Comparison of ENCODE assay signal across 8 cellular contexts in the genomic region with DNA sequence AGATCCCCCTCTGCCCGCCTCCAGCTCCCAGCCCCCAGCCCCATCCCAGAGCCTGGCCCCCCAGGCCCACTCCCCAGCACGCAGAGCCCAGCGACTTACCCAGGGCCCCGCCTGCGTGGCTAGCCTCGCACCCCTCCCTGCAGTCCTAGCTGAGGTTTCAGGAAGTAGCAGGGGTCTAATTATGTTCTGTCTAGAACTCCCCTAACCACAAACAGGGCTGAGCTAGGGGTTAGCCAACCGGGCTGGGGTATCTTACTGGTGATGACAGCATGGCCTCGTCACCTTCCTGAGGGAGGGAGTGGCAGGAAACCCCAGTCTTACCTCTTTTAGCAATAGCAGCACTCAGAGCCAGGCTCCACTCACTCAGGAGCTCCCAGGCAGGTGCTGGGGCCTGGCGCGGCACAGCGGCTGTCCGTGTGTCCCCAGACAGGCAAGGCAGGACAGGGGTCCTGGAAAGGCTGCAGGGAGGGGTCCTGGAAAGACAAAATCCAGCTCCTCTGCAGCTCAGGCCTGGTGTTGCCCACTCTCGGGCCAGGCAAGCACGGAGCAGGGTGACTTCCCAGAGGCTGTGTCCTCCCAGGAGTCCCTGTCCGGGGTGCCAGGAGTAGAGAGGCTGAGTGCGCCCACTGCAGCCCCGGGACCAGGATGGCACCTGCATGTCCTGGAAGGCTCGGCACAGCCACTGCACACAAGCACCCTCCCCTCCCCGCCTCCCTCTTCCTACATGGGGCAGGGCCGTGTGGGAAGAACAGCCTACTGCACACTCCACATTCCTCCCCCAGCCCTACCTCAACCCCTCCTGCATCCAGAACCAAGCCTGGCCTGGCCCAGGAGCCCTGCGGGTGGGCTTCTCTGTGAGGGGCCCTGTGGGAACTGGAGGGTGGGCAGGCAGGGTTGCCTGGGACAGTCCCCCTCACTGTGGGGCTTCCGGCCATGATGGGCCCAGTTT. TPM values are rescaled to one million over a fixed set of nuclear protein-coding genes. Genes with fewer than 3 reads are reported as not detected.
A peak's percentile ranks its signal among the peaks of the same experiment; 100 is the strongest.
DNase-seq lines count a peak whose midpoint lies in the region; ATAC-seq and TF ChIP-seq lines count a peak whose summit lies in the region.

A gene with protein sequence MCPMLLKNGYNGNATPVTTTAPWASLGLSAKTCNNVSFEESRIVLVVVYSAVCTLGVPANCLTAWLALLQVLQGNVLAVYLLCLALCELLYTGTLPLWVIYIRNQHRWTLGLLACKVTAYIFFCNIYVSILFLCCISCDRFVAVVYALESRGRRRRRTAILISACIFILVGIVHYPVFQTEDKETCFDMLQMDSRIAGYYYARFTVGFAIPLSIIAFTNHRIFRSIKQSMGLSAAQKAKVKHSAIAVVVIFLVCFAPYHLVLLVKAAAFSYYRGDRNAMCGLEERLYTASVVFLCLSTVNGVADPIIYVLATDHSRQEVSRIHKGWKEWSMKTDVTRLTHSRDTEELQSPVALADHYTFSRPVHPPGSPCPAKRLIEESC (minus strand): TSS at position 151 of the 949 bp plus-strand sequence. CDS start 10,010 bp downstream, outside the sequence.

- no peaks in the 10 kb centered on the region for H3K79me2 ChIP-seq in PC-3 (ENCODE audit: low read length)

- no peak for TF ChIP-seq CTCF in PC-3 (conservative IDR thresholded peaks at IDR 0.05; ENCODE audit: low read depth, low read length)

- H3K27ac ChIP-seq in PC-3 (ENCODE audit: low read length) = no peak within 1 kb of the TSS
- peak within 1 kb of the TSS; percentile 71 for H3K27ac ChIP-seq in layer of hippocampus (ENCODE audit: low read depth, low read length)

- no peak within 1 kb of the TSS for H3K9ac ChIP-seq in PC-3 (ENCODE audit: low read length)

- BruUV-seq in PC-3 (replicated peaks; lab: Mats Ljungman, UMichigan) = no TSS peak

- no peaks in the 10 kb centered on the region for H3F3A ChIP-seq in PC-3 (ENCODE audit: low read length, unreplicated experiment)

- no peaks in the 10 kb centered on the region for H4K20me1 ChIP-seq in PC-3 (ENCODE audit: low read length)

- H3K4me3 ChIP-seq in PC-3 (ENCODE audit: low read length) = no peak within 1 kb of the TSS
- H3K4me3 ChIP-seq in MG63 = no peak within 1 kb of the TSS

- peak; percentile 92 for TF ChIP-seq POLR2A in GM10847 (IDR thresholded peaks at IDR 0.05; ENCODE audit: extremely low read depth, insufficient read length)

- POLR2A ChIA-PET in PC-3 (lab: Charles Lee; ENCODE audit: unreplicated experiment) = no interaction called here

- peak; percentile 38 for ATAC-seq in HG02642 (IDR thresholded peaks at IDR 0.05; ENCODE audit: poor library complexity, unreplicated experiment)
- peak; percentile 68 for ATAC-seq in PC-3

- H3K36me3 ChIP-seq in PC-3 (ENCODE audit: low read depth, low read length) = no peaks in the 10 kb centered on the region
- H3K36me3 ChIP-seq in MG63 = no peaks in the 10 kb centered on the region

- peak within 1 kb of the TSS; percentile 29 for H3K4me2 ChIP-seq in PC-3 (ENCODE audit: low read length)

- peaks cover 20% of the 10 kb centered on the region for H3K4me1 ChIP-seq in PC-3 (ENCODE audit: insufficient read depth, low read length)

- peak within 1 kb of the TSS; percentile 53; the same call in 1 of the 2 replicates for H2AFZ ChIP-seq in PC-3 (ENCODE audit: low read length)

- H3K9me3 ChIP-seq in PC-3 (ENCODE audit: low read length) = no peaks in the 10 kb centered on the region
- H3K9me3 ChIP-seq in MG63 = no peaks in the 10 kb centered on the region

- peak; percentile 58 for DNase-seq in PC-3
- DNase-seq in activated T-helper 1 cell treated with anti-CD3 and anti-CD28 coated beads, Interleukin-2, amount 50 U/mL, for 16 hours (ENCODE audit: low read depth in 1 of 2, low spot score in 1 of 2) = peak; percentile 70 to 80
- DNase-seq in stimulated activated CD8-positive, alpha-beta memory T cell treated with anti-CD3 and anti-CD28 coated beads, Interleukin-15, amount 100 ng/mL, for 4 hours (ENCODE audit: low read depth in 2 of 2) = peak; percentile 73 to 85
- DNase-seq in MG63 = no peak
- DNase-seq in SK-N-DZ (ENCODE audit: low spot score) = no peak

- H3K27me3 ChIP-seq in PC-3 (ENCODE audit: low read length) (no peaks in the 10 kb centered on the region), layer of hippocampus (ENCODE audit: control insufficient read depth, insufficient read depth, low read length) (peaks cover 2% of the 10 kb centered on the region), MG63 (no peaks in the 10 kb centered on the region)

- no peaks in the 10 kb centered on the region for H3K9me2 ChIP-seq in PC-3 (replicated peaks; ENCODE audit: low read length)

- intact Hi-C loops in PC-3 (cut with micrococcal nuclease) = no loop called here

- CTCF ChIA-PET in PC-3 (lab: Charles Lee) = interaction anchor here (0.7 kb wide), 1 partner anchor 17 kb away, joined by 4 read pairs; no protein-coding TSS in a partner anchor

RNA-seq across cellular contexts. Expression of the gene that starts here (rescaled TPM):
- total RNA-seq in PC-3 (2014; rRNA removed) = 0.04 and 0.12 TPM in 2 replicates
- total RNA-seq in MG63 (2014; rRNA removed; shearing (Covaris generic); ENCODE audit: low replicate concordance) = not detected in 2 replicates
- not detected in 2 replicates for polyA plus RNA-seq in SK-N-DZ (2014; cell fraction: cytosol; rRNA removed)
- polyA plus RNA-seq in SK-N-DZ (2014; cell fraction: nucleus; rRNA removed) = not detected in 2 replicates

Comparison
In these comparisons a context has a peak if more than half of its experiments do, and no peak if none do; other contexts are left out.
1. Peak in DNase-seq, ATAC-seq and H3K4me2 ChIP-seq in PC-3; RNA of the gene not detected or under 1 TPM.
2. DNase-seq: peak in activated T-helper 1 cell treated with anti-CD3 and anti-CD28 coated beads, Interleukin-2, amount 50 U/mL, for 16 hours (2 of 2) and stimulated activated CD8-positive, alpha-beta memory T cell treated with anti-CD3 and anti-CD28 coated beads, Interleukin-15, amount 100 ng/mL, for 4 hours (2 of 2); none in MG63 (single experiment) and SK-N-DZ (single experiment).